8 cellular contexts compared by ENCODE assay signal in genomic region chr12:57005980-57006808, GRCh38. TPM values are rescaled to one million over a fixed set of nuclear protein-coding genes. Genes with fewer than 3 reads are reported as not detected.
DNase-seq lines count a peak whose midpoint lies in the region; ATAC-seq, FAIRE-seq and TF ChIP-seq lines count a peak whose summit lies in the region.

A gene with protein sequence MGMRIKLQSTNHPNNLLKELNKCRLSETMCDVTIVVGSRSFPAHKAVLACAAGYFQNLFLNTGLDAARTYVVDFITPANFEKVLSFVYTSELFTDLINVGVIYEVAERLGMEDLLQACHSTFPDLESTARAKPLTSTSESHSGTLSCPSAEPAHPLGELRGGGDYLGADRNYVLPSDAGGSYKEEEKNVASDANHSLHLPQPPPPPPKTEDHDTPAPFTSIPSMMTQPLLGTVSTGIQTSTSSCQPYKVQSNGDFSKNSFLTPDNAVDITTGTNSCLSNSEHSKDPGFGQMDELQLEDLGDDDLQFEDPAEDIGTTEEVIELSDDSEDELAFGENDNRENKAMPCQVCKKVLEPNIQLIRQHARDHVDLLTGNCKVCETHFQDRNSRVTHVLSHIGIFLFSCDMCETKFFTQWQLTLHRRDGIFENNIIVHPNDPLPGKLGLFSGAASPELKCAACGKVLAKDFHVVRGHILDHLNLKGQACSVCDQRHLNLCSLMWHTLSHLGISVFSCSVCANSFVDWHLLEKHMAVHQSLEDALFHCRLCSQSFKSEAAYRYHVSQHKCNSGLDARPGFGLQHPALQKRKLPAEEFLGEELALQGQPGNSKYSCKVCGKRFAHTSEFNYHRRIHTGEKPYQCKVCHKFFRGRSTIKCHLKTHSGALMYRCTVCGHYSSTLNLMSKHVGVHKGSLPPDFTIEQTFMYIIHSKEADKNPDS (minus strand): TSS chr12:57006546. CDS start chr12:57004917, 1,629 bp downstream.

- H3K27ac ChIP-seq in ACC112 (ENCODE audit: low read depth, low read length), result no peak within 1 kb of the TSS
- H3K27ac ChIP-seq in endothelial cell of umbilical vein (ENCODE audit: insufficient read depth, low read depth, low read length), result no peak within 1 kb of the TSS

- no peaks in the 10 kb centered on the region for H4K20me1 ChIP-seq in endothelial cell of umbilical vein (replicated peaks; ENCODE audit: control insufficient read depth, extremely low read depth, insufficient read depth, low read length)

- FAIRE-seq in endothelial cell of umbilical vein (lab: Jason Lieb, UNC), result no peak

- H3K79me2 ChIP-seq in ACC112 (ENCODE audit: control insufficient read depth, insufficient read depth, low read length, unreplicated experiment) (peaks cover 13% of the 10 kb centered on the region), endothelial cell of umbilical vein (ENCODE audit: control insufficient read depth, insufficient read depth, low read length) (peaks cover 17% of the 10 kb centered on the region)

- H3K4me3 ChIP-seq in ACC112 (ENCODE audit: low read depth, low read length) (peak within 1 kb of the TSS; percentile 79), endothelial cell of umbilical vein (replicated peaks in 1 of 3; ENCODE audit: insufficient read depth in 1 of 3, low read depth in 1 of 3, low read length in 3 of 3) (peak within 1 kb of the TSS; percentile 64 to 91 (median 91))

- no TSS peak for BruUV-seq in endothelial cell of umbilical vein (replicated peaks; lab: Mats Ljungman, UMichigan)

- H2AFZ ChIP-seq in ACC112 (ENCODE audit: low read length, unreplicated experiment) (peak within 1 kb of the TSS; percentile 72), endothelial cell of umbilical vein (ENCODE audit: low read depth, low read length) (peak within 1 kb of the TSS; percentile 79)

- ATAC-seq in GM18511 (IDR thresholded peaks at IDR 0.05; ENCODE audit: unreplicated experiment) (peak; percentile 70), HG03097 (IDR thresholded peaks at IDR 0.05; ENCODE audit: low FRiP score, unreplicated experiment) (peak; percentile 51)

- H3K9me3 ChIP-seq in endothelial cell of umbilical vein (replicated peaks; ENCODE audit: control insufficient read depth, insufficient read depth, low read length), result no peaks in the 10 kb centered on the region

- H3K27me3 ChIP-seq in ACC112 (ENCODE audit: insufficient read depth, low read length) (no peaks in the 10 kb centered on the region), endothelial cell of umbilical vein (ENCODE audit: control insufficient read depth in 2 of 2, insufficient read depth in 2 of 2, low read length in 2 of 2) (peaks cover under 1 to 2% of the 10 kb centered on the region in 2 experiments)

- H3K4me2 ChIP-seq in endothelial cell of umbilical vein (ENCODE audit: insufficient read depth, low read length), result peak within 1 kb of the TSS; percentile 72

- POLR2A ChIA-PET in endothelial cell of umbilical vein (lab: Charles Lee), result no interaction called here

- dilution Hi-C loops in endothelial cell of umbilical vein (cut with MboI; ENCODE audit: extremely low pct_ligation_motif_present, low sequenced_read_pairs), result no loop called here

- H3K36me3 ChIP-seq in ACC112 (ENCODE audit: insufficient read depth, low read length) (no peaks in the 10 kb centered on the region), endothelial cell of umbilical vein (ENCODE audit: control insufficient read depth in 2 of 2, extremely low read depth in 1 of 2, insufficient read depth in 2 of 2, low read length in 2 of 2) (peaks cover 0 to 23% of the 10 kb centered on the region in 2 experiments)

- intact Hi-C loops in endothelial cell of umbilical vein (cut with micrococcal nuclease), result no loop called here

- TF ChIP-seq CTCF in endothelial cell of umbilical vein (IDR thresholded peaks at IDR 0.05; ENCODE audit: extremely low read depth in 1 of 2, insufficient read depth in 1 of 2, low read depth in 1 of 2, low read length in 2 of 2), result peak; percentile 44 to 56

- H3K4me1 ChIP-seq in ACC112 (ENCODE audit: control insufficient read depth, insufficient read depth, low read length, unreplicated experiment) (peaks cover 17% of the 10 kb centered on the region), endothelial cell of umbilical vein (ENCODE audit: control insufficient read depth, extremely low read depth, insufficient read depth, low read length) (peaks cover 8% of the 10 kb centered on the region)

- peak within 1 kb of the TSS; percentile 82 for H3K9ac ChIP-seq in endothelial cell of umbilical vein (replicated peaks; ENCODE audit: extremely low read depth, insufficient read depth, low read length)

- peak; percentile 73 for TF ChIP-seq POLR2A in endothelial cell of umbilical vein (IDR thresholded peaks at IDR 0.05; ENCODE audit: low read depth, low read length)

- CTCF ChIA-PET in endothelial cell of umbilical vein (lab: Charles Lee), result interaction anchor here (1.0 to 5.5 kb wide), 4 partner anchors 11 to 106 kb away, joined by 3 to 32 read pairs (median 5); partner anchors contain the start of genes STAT6 and TAC3

- DNase-seq in NCI-H748 (lab: John Stamatoyannopoulos, UW; ENCODE audit: unreplicated experiment) (peak; percentile 73), endothelial cell of umbilical vein (ENCODE audit: low read depth, low spot score) (peak; percentile 37), mucosa of gallbladder (ENCODE audit: low spot score) (peak; percentile 23)
- DNase-seq in activated CD8-positive, alpha-beta memory T cell treated with anti-CD3 and anti-CD28 coated beads, Interleukin-2, amount 50 U/mL, for 4 hours, result peak; percentile 70
- peak; percentile 37 to 47 for DNase-seq in stimulated activated CD8-positive, alpha-beta memory T cell treated with anti-CD3 and anti-CD28 coated beads, Interleukin-7, amount 100 ng/mL, for 48 hours (ENCODE audit: extremely low read depth in 1 of 2, low read depth in 1 of 2)

- no peaks in the 10 kb centered on the region for H3K9me1 ChIP-seq in endothelial cell of umbilical vein (replicated peaks; ENCODE audit: control insufficient read depth, extremely low read depth, insufficient read depth, low read length)

TF ChIP-seq in endothelial cell of umbilical vein, 7 proteins besides CTCF, POLR2A, EP300 and RAD21:
- TF ChIP-seq FOS (IDR thresholded peaks at IDR 0.05; ENCODE audit: borderline replicate concordance, insufficient read depth, low read length) (no peak), POLR2AphosphoS5 (IDR thresholded peaks at IDR 0.05; ENCODE audit: insufficient read depth, low read depth, low read length) (peak; percentile 77), JUN (IDR thresholded peaks at IDR 0.05; ENCODE audit: borderline replicate concordance, insufficient read depth, insufficient read length, low read depth) (no peak), EZH2 (IDR thresholded peaks at IDR 0.05; ENCODE audit: borderline replicate concordance, low read depth, low read length, severe bottlenecking) (no peak), MAX (IDR thresholded peaks at IDR 0.05; ENCODE audit: insufficient read depth, insufficient read length) (no peak), GATA2 (IDR thresholded peaks at IDR 0.05; ENCODE audit: insufficient read depth, insufficient read length, low read depth, low read length) (no peak)

RNA-seq across cellular contexts. Expression of the gene that starts here (rescaled TPM):
- total RNA-seq in endothelial cell of umbilical vein (8.1 and 8.5 TPM in 2 replicates), mucosa of gallbladder (5.7 TPM)
- polyA plus RNA-seq in endothelial cell of umbilical vein, result 5.9 TPM in 2 replicates
- polyA plus RNA-seq in endothelial cell of umbilical vein (2011; cell fraction: cytosol; rRNA removed), result 5.3 and 5.5 TPM in 2 replicates
- polyA plus RNA-seq in endothelial cell of umbilical vein (2011; cell fraction: nucleus; rRNA removed), result 7.5 and 8.9 TPM in 2 replicates
- 4.7 and 4.8 TPM in 2 replicates for polyA plus RNA-seq in endothelial cell of umbilical vein (2012)
- polyA minus RNA-seq in endothelial cell of umbilical vein, result 14.0 and 14.8 TPM in 2 replicates
- 3.8 TPM for polyA minus RNA-seq in endothelial cell of umbilical vein (2011; cell fraction: cytosol; rRNA and poly(A)+ RNA removed)
- 7.3 and 10.1 TPM in 2 replicates for polyA minus RNA-seq in endothelial cell of umbilical vein (2011; cell fraction: nucleus; rRNA and poly(A)+ RNA removed)

Comparison
In these comparisons a context has a peak if more than half of its experiments do, and no peak if none do; other contexts are left out.
1. DNase-seq: peak in every context shown above with its lines; median percentile 73 in NCI-H748; 70 in activated CD8-positive, alpha-beta memory T cell treated with anti-CD3 and anti-CD28 coated beads, Interleukin-2, amount 50 U/mL, for 4 hours; 42 in stimulated activated CD8-positive, alpha-beta memory T cell treated with anti-CD3 and anti-CD28 coated beads, Interleukin-7, amount 100 ng/mL, for 48 hours; 37 in endothelial cell of umbilical vein; 23 in mucosa of gallbladder.